In the genomic region with DNA sequence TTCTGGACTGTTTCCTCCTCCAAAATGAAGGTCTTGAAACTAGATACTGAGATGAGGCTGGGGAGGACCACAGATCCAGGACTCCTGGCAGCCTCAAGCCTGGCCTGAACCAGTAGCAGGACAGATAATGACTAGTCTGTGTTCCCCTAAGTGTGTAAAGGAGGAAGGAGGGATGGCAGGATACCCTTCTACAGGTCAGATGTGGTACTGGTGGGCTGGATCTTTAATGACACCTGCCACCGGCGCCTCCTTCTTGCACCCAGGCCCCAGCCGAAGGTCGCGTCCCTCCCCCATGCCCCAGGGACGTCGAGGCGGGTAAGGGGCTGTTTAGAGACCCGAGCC, we compare ENCODE assay signal across 8 cellular contexts. TPM values are rescaled to one million over a fixed set of nuclear protein-coding genes. Genes with fewer than 3 reads are reported as not detected.
DNase-seq lines count a peak whose midpoint lies in the region; ATAC-seq, FAIRE-seq and TF ChIP-seq lines count a peak whose summit lies in the region.

No MANE protein-coding gene starts in this region.

- H3K4me3 Mint-ChIP-seq in naive B cell = peak overlapping the region; percentile 79 to 93 (median 88)

- CTCF ChIA-PET in H1 (lab: Charles Lee; ENCODE audit: partially characterized antibody) = interaction anchor here (0.6 to 4.4 kb wide), 7 partner anchors 9 to 98 kb away, joined by 3 to 20 read pairs (median 4); partner anchors contain the start of genes LAMB2 and NDUFAF3

- H3K4me2 ChIP-seq in OCI-LY3 (ENCODE audit: low read length) = peak overlapping the region; percentile 97
- H3K4me2 ChIP-seq in H1 (ENCODE audit: insufficient read depth in 1 of 2, low read depth in 2 of 2, low read length in 2 of 2) = peak overlapping the region; percentile 92 to 99

- H3K9me3 ChIP-seq in OCI-LY3 (ENCODE audit: insufficient read depth, low read length) (no peaks in the 10 kb centered on the region), H1 (ENCODE audit: insufficient read depth in 2 of 2, low read depth in 1 of 2, low read length in 1 of 2) (no peaks in the 10 kb centered on the region)

- no peak for TF ChIP-seq RAD21 in H1 (IDR thresholded peaks at IDR 0.05 in 1 of 2, conservative IDR thresholded peaks at IDR 0.05 in 1 of 2; ENCODE audit: low read depth in 2 of 2, low read length in 2 of 2)

- H3K4me1 Mint-ChIP-seq in naive B cell = peaks cover 11 to 20% (median 16%) of the 10 kb centered on the region in 3 donors

- H4K8ac ChIP-seq in H1 (ENCODE audit: extremely low read depth, insufficient read depth, low read length) = peak overlapping the region; percentile 95

- TF ChIP-seq CTCF in OCI-LY3 (IDR thresholded peaks at IDR 0.05; ENCODE audit: low read depth, low read length) = no peak
- no peak for TF ChIP-seq CTCF in H1 (IDR thresholded peaks at IDR 0.05; ENCODE audit: control extremely low read depth in 1 of 3, insufficient read depth in 1 of 3, low read depth in 1 of 3, low read length in 3 of 3)

- peak overlapping the region; percentile 81 for H3K27ac ChIP-seq in OCI-LY3 (ENCODE audit: low read length)
- H3K27ac ChIP-seq in H1 (ENCODE audit: low read depth, low read length) = peak overlapping the region; percentile 78; the same call in 1 of the 2 replicates

- peaks cover 34% of the 10 kb centered on the region for H3K36me3 ChIP-seq in OCI-LY3 (replicated peaks; ENCODE audit: low read depth, low read length)
- peaks cover 18 to 55% (median 43%) of the 10 kb centered on the region in 4 experiments for H3K36me3 ChIP-seq in H1 (ENCODE audit: control insufficient read depth in 2 of 4, insufficient read depth in 4 of 4, low read length in 3 of 4)

- no peak overlapping the region for H2BK12ac ChIP-seq in H1 (ENCODE audit: low read depth, low read length)

- H2BK120ac ChIP-seq in H1 (replicated peaks; ENCODE audit: low read depth, low read length) = no peak overlapping the region

- no peak overlapping the region for H3K56ac ChIP-seq in H1 (replicated peaks; ENCODE audit: insufficient read length, low read depth, low read length)

- POLR2A ChIA-PET in H1 (lab: Charles Lee; ENCODE audit: partially characterized antibody) = interaction anchor here (1.1 to 25.5 kb wide), 9 partner anchors 9 to 130 kb away, joined by 3 to 508 read pairs (median 5); partner anchors contain the start of genes IMPDH2, LAMB2, NDUFAF3 and P4HTM

- H2AFZ ChIP-seq in OCI-LY3 (ENCODE audit: low read depth, low read length) (no peak overlapping the region; the same call in 1 of the 2 replicates), H1 (ENCODE audit: low read length) (no peak overlapping the region)

- no peak for TF ChIP-seq POLR2A in H1 (IDR thresholded peaks at IDR 0.05; ENCODE audit: control extremely low read depth in 1 of 2, low read depth in 2 of 2, low read length in 2 of 2)

- H4K91ac ChIP-seq in H1 (replicated peaks; ENCODE audit: insufficient read length, low read length) = no peak overlapping the region

- no peak for TF ChIP-seq EP300 in H1 (IDR thresholded peaks at IDR 0.05; ENCODE audit: borderline replicate concordance in 1 of 2, low read depth in 2 of 2, low read length in 2 of 2)

- H3K27ac Mint-ChIP-seq in naive B cell = peak overlapping the region; percentile 44 to 92 (median 89)

- H3K36me3 Mint-ChIP-seq in naive B cell = peaks cover 4 to 17% of the 10 kb centered on the region in 2 donors

- H2BK15ac ChIP-seq in H1 (ENCODE audit: low read length) = no peak overlapping the region

- H3K27me3 ChIP-seq in OCI-LY3 (ENCODE audit: low read depth, low read length) (no peaks in the 10 kb centered on the region), H1 (replicated peaks in 1 of 4; ENCODE audit: control insufficient read depth in 3 of 4, extremely low read depth in 1 of 4, insufficient read depth in 3 of 4, low read length in 3 of 4) (no peaks in the 10 kb centered on the region)

- WGBS in H1 (ENCODE audit: extremely low coverage in 1 of 2, insufficient coverage in 1 of 2, insufficient read length in 1 of 2, insufficient replicate concordance in 2 of 2, low coverage in 1 of 2, low lambda C conversion rate in 2 of 2, missing lambda C conversion rate in 1 of 2), 2 experiments = 6% methylated on average over 9 of the region's 9 CpGs; no CpG with 5 or more reads in 1 of the 2 experiments

- no peaks in the 10 kb centered on the region for H3K27me3 Mint-ChIP-seq in naive B cell

- H3K4me1 ChIP-seq in OCI-LY3 (ENCODE audit: low read length) (peaks cover 15% of the 10 kb centered on the region), H1 (replicated peaks in 1 of 4; ENCODE audit: control insufficient read depth in 3 of 4, insufficient read depth in 4 of 4, low read length in 3 of 4) (peaks cover 0 to 11% (median 6%) of the 10 kb centered on the region in 4 experiments; a peak in 5 of 7 replicates)

- H3K79me2 ChIP-seq in OCI-LY3 (ENCODE audit: low read length) (peaks cover 19% of the 10 kb centered on the region), H1 (ENCODE audit: control insufficient read depth in 1 of 2, insufficient read depth in 2 of 2, low read length in 2 of 2) (peaks cover 0 to 10% of the 10 kb centered on the region in 2 experiments; a peak in 2 of 4 replicates)

- H3K23me2 ChIP-seq in H1 (ENCODE audit: low read depth, low read length) = peaks cover 5% of the 10 kb centered on the region

- peaks cover 9% of the 10 kb centered on the region for H3K79me1 ChIP-seq in H1 (ENCODE audit: low read depth, low read length)

- peak overlapping the region; percentile 91 for H3K4me3 ChIP-seq in OCI-LY3 (ENCODE audit: low read length)
- peak overlapping the region; percentile 83 to 92 (median 86) for H3K4me3 ChIP-seq in H1 (ENCODE audit: extremely low read depth in 1 of 4, insufficient read depth in 2 of 4, low read depth in 3 of 4, low read length in 4 of 4)

- FAIRE-seq in GM19239 (lab: Jason Lieb, UNC) (peak; percentile 53), H1 (lab: Jason Lieb, UNC) (no peak)

- peak overlapping the region; percentile 73 for H2BK5ac ChIP-seq in H1 (ENCODE audit: low read depth, low read length)

- H4K5ac ChIP-seq in H1 (ENCODE audit: insufficient read length, low read depth, low read length) = peak overlapping the region; percentile 32

- H3K4ac ChIP-seq in H1 (replicated peaks; ENCODE audit: insufficient read length, low read depth, low read length) = no peak overlapping the region

- DNase-seq in GM19239 (ENCODE audit: insufficient read length, low spot score) (no peak), H1 (ENCODE audit: low read depth in 1 of 2, low spot score in 2 of 2) (no peak), naive B cell (peak; percentile 26), NCI-H524 (lab: John Stamatoyannopoulos, UW) (no peak), NCI-H146 treated with DMSO at 0.1 percent for 48 hours (lab: John Stamatoyannopoulos, UW; ENCODE audit: unreplicated experiment) (no peak), ureter (ENCODE audit: low spot score) (no peak)

- no peak overlapping the region for H3K23ac ChIP-seq in H1 (ENCODE audit: insufficient read length)

- ATAC-seq in naive B cell (ENCODE audit: low read depth in 2 of 2) (peak; percentile 19 to 21), GM18520 (IDR thresholded peaks at IDR 0.05; ENCODE audit: unreplicated experiment) (no peak)

- no peaks in the 10 kb centered on the region for H4K20me1 ChIP-seq in OCI-LY3 (ENCODE audit: insufficient read depth, low read length)
- peaks cover 0 to 9% of the 10 kb centered on the region in 2 experiments for H4K20me1 ChIP-seq in H1 (replicated peaks in 1 of 2; ENCODE audit: control insufficient read depth in 1 of 2, insufficient read depth in 2 of 2, low read length in 2 of 2)

- H3K9ac ChIP-seq in OCI-LY3 (ENCODE audit: low read length) = peak overlapping the region; percentile 92
- peak overlapping the region; percentile 78 to 94 (median 89) for H3K9ac ChIP-seq in H1 (replicated peaks in 1 of 4; ENCODE audit: extremely low read depth in 1 of 4, low read depth in 3 of 4, low read length in 3 of 4)

- H3K9me3 Mint-ChIP-seq in naive B cell = no peaks in the 10 kb centered on the region

- H2BK20ac ChIP-seq in H1 (ENCODE audit: low read length) = no peak overlapping the region

- no peak overlapping the region for H3K14ac ChIP-seq in H1 (ENCODE audit: insufficient read length)

- H3K18ac ChIP-seq in H1 (ENCODE audit: extremely low read depth, low read length) = no peak overlapping the region

- H2AK5ac ChIP-seq in H1 (ENCODE audit: low read depth, low read length) = no peak overlapping the region

RNA-seq across cellular contexts. Expression of gene USP19, which starts 0.6 kb away (rescaled TPM):
- 64.9 and 65.8 TPM in 2 replicates for total RNA-seq in H1 (2021; fragmentation: NEBNext Ultra II Directional; extraction: Animal tissue kit (Norgen Biotek cat#: 25700))
- polyA plus RNA-seq in H1 (2011; rRNA removed) (46.4 and 59.2 TPM in 2 replicates), naive B cell (ENCODE audit: low read depth in 6 of 6) (10 to 100 TPM; 19.6 to 36.0 (median 23.6) TPM)
- 54.8 TPM for polyA plus RNA-seq in H1 (2011; cell fraction: cytosol; rRNA removed)
- polyA plus RNA-seq in H1 (2011; cell fraction: nucleus; rRNA removed) = 176 TPM
- 34.4 to 50.4 TPM (median 45.8 TPM) in 4 replicates for polyA plus RNA-seq in H1 (2012, experiment 1 of 2)
- polyA plus RNA-seq in H1 (2012, experiment 2 of 2) = 46.4 TPM
- 21.8 TPM for polyA plus RNA-seq in H1 (2013, experiment 1 of 2)
- 20.5 TPM for polyA plus RNA-seq in H1 (2013, experiment 2 of 2)
- polyA minus RNA-seq in H1 (2011; rRNA and poly(A)+ RNA removed) = 121 and 123 TPM in 2 replicates
- 49.3 TPM for polyA minus RNA-seq in H1 (2011; cell fraction: cytosol; rRNA and poly(A)+ RNA removed)
- polyA minus RNA-seq in H1 (2011; cell fraction: nucleus; rRNA and poly(A)+ RNA removed) = 43.4 TPM
- total RNA-seq in ureter = 69.3 TPM

RNA-seq across cellular contexts. Expression of gene LAMB2, which starts 12.8 kb away (rescaled TPM):
- total RNA-seq in H1 (2021; fragmentation: NEBNext Ultra II Directional; extraction: Animal tissue kit (Norgen Biotek cat#: 25700)) = 107 and 112 TPM in 2 replicates
- polyA plus RNA-seq in H1 (2011; rRNA removed) (153 and 224 TPM in 2 replicates), naive B cell (ENCODE audit: low read depth in 6 of 6) (not detected)
- polyA plus RNA-seq in H1 (2011; cell fraction: cytosol; rRNA removed) = 124 TPM
- polyA plus RNA-seq in H1 (2011; cell fraction: nucleus; rRNA removed) = 1,121 TPM
- 112 to 172 TPM (median 163 TPM) in 4 replicates for polyA plus RNA-seq in H1 (2012, experiment 1 of 2)
- 131 TPM for polyA plus RNA-seq in H1 (2012, experiment 2 of 2)
- polyA plus RNA-seq in H1 (2013, experiment 1 of 2) = 221 TPM
- polyA plus RNA-seq in H1 (2013, experiment 2 of 2) = 172 TPM
- polyA minus RNA-seq in H1 (2011; rRNA and poly(A)+ RNA removed) = 291 and 340 TPM in 2 replicates
- 78.2 TPM for polyA minus RNA-seq in H1 (2011; cell fraction: cytosol; rRNA and poly(A)+ RNA removed)
- 105 TPM for polyA minus RNA-seq in H1 (2011; cell fraction: nucleus; rRNA and poly(A)+ RNA removed)
- 311 TPM for total RNA-seq in ureter

RNA-seq across cellular contexts. Expression of gene QARS1, which starts 15.5 kb away (rescaled TPM):
- 346 and 353 TPM in 2 replicates for total RNA-seq in H1 (2021; fragmentation: NEBNext Ultra II Directional; extraction: Animal tissue kit (Norgen Biotek cat#: 25700))
- polyA plus RNA-seq in H1 (2011; rRNA removed) (581 and 887 TPM in 2 replicates), naive B cell (ENCODE audit: low read depth in 6 of 6) (100 to 1,000 TPM in 3 of 6 donors, 10 to 100 TPM in 3; 35.6 to 111 (median 98.3) TPM)
- 565 TPM for polyA plus RNA-seq in H1 (2011; cell fraction: cytosol; rRNA removed)
- polyA plus RNA-seq in H1 (2011; cell fraction: nucleus; rRNA removed) = 1,267 TPM
- polyA plus RNA-seq in H1 (2012, experiment 1 of 2) = 324 to 534 TPM (median 501 TPM) in 4 replicates
- 520 TPM for polyA plus RNA-seq in H1 (2012, experiment 2 of 2)
- polyA plus RNA-seq in H1 (2013, experiment 1 of 2) = 417 TPM
- polyA plus RNA-seq in H1 (2013, experiment 2 of 2) = 414 TPM
- 326 and 341 TPM in 2 replicates for polyA minus RNA-seq in H1 (2011; rRNA and poly(A)+ RNA removed)
- 241 TPM for polyA minus RNA-seq in H1 (2011; cell fraction: cytosol; rRNA and poly(A)+ RNA removed)
- polyA minus RNA-seq in H1 (2011; cell fraction: nucleus; rRNA and poly(A)+ RNA removed) = 344 TPM
- 355 TPM for total RNA-seq in ureter

RNA-seq across cellular contexts. Expression of gene QRICH1, which starts 26.2 kb away (rescaled TPM):
- total RNA-seq in H1 (2021; fragmentation: NEBNext Ultra II Directional; extraction: Animal tissue kit (Norgen Biotek cat#: 25700)) = 123 and 142 TPM in 2 replicates
- polyA plus RNA-seq in H1 (2011; rRNA removed) (128 and 136 TPM in 2 replicates), naive B cell (ENCODE audit: low read depth in 6 of 6) (10 to 100 TPM; 15.3 to 34.5 (median 26.1) TPM)
- 124 TPM for polyA plus RNA-seq in H1 (2011; cell fraction: cytosol; rRNA removed)
- polyA plus RNA-seq in H1 (2011; cell fraction: nucleus; rRNA removed) = 257 TPM
- polyA plus RNA-seq in H1 (2012, experiment 1 of 2) = 65.7 to 83.2 TPM (median 72.1 TPM) in 4 replicates
- 21.2 TPM for polyA plus RNA-seq in H1 (2012, experiment 2 of 2)
- 103 TPM for polyA plus RNA-seq in H1 (2013, experiment 1 of 2)
- polyA plus RNA-seq in H1 (2013, experiment 2 of 2) = 95.8 TPM
- 197 and 290 TPM in 2 replicates for polyA minus RNA-seq in H1 (2011; rRNA and poly(A)+ RNA removed)
- polyA minus RNA-seq in H1 (2011; cell fraction: cytosol; rRNA and poly(A)+ RNA removed) = 113 TPM
- 104 TPM for polyA minus RNA-seq in H1 (2011; cell fraction: nucleus; rRNA and poly(A)+ RNA removed)
- total RNA-seq in ureter = 131 TPM

RNA-seq across cellular contexts. Expression of gene CCDC71, which starts 46.1 kb away (rescaled TPM):
- total RNA-seq in H1 (2021; fragmentation: NEBNext Ultra II Directional; extraction: Animal tissue kit (Norgen Biotek cat#: 25700)) = 26.7 and 27.6 TPM in 2 replicates
- polyA plus RNA-seq in H1 (2011; rRNA removed) (57.4 and 70.7 TPM in 2 replicates), naive B cell (ENCODE audit: low read depth in 6 of 6) (1 to 10 TPM in 5 of 6 donors, under 1 TPM in 1; 0.14 to 1.8 (median 1.3) TPM)
- polyA plus RNA-seq in H1 (2011; cell fraction: cytosol; rRNA removed) = 56.0 TPM
- polyA plus RNA-seq in H1 (2011; cell fraction: nucleus; rRNA removed) = 49.3 TPM
- polyA plus RNA-seq in H1 (2012, experiment 1 of 2) = 19.0 to 33.3 TPM (median 30.0 TPM) in 4 replicates
- polyA plus RNA-seq in H1 (2012, experiment 2 of 2) = 30.3 TPM
- polyA plus RNA-seq in H1 (2013, experiment 1 of 2) = 22.3 TPM
- polyA plus RNA-seq in H1 (2013, experiment 2 of 2) = 20.5 TPM
- polyA minus RNA-seq in H1 (2011; rRNA and poly(A)+ RNA removed) = 58.9 and 67.1 TPM in 2 replicates
- polyA minus RNA-seq in H1 (2011; cell fraction: cytosol; rRNA and poly(A)+ RNA removed) = 31.9 TPM
- polyA minus RNA-seq in H1 (2011; cell fraction: nucleus; rRNA and poly(A)+ RNA removed) = 58.1 TPM
- total RNA-seq in ureter = 32.1 TPM
